1 cellular context compared by ENCODE assay signal in the genomic region with DNA sequence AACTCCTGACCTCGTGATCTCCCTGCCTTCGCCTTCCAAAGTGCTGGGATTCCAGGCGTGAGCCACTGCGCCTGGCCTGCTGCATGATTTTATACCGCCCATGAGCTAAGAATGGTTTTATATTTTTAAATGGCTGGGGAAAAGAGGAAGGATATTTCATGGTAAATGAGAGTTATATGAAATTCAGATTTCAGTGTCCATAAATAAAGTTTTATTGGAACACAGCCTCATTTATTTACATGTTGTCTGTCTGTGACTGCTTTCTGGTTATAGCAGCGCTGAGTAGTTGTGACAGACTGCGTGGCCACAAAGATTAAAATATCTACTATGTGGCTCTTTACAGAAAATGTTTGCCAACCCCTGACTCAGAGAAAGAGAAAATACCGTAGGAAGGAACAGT.
TF ChIP-seq lines count a peak whose summit lies in the region.

No MANE protein-coding gene starts in this region.

TF ChIP-seq in A549, 52 proteins besides CTCF, POLR2A, EP300 and RAD21 (continued from another document):
- TF ChIP-seq, protein P1, sequence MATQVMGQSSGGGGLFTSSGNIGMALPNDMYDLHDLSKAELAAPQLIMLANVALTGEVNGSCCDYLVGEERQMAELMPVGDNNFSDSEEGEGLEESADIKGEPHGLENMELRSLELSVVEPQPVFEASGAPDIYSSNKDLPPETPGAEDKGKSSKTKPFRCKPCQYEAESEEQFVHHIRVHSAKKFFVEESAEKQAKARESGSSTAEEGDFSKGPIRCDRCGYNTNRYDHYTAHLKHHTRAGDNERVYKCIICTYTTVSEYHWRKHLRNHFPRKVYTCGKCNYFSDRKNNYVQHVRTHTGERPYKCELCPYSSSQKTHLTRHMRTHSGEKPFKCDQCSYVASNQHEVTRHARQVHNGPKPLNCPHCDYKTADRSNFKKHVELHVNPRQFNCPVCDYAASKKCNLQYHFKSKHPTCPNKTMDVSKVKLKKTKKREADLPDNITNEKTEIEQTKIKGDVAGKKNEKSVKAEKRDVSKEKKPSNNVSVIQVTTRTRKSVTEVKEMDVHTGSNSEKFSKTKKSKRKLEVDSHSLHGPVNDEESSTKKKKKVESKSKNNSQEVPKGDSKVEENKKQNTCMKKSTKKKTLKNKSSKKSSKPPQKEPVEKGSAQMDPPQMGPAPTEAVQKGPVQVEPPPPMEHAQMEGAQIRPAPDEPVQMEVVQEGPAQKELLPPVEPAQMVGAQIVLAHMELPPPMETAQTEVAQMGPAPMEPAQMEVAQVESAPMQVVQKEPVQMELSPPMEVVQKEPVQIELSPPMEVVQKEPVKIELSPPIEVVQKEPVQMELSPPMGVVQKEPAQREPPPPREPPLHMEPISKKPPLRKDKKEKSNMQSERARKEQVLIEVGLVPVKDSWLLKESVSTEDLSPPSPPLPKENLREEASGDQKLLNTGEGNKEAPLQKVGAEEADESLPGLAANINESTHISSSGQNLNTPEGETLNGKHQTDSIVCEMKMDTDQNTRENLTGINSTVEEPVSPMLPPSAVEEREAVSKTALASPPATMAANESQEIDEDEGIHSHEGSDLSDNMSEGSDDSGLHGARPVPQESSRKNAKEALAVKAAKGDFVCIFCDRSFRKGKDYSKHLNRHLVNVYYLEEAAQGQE (IDR thresholded peaks at IDR 0.05) = no peak
- no peak for TF ChIP-seq CHD2 (IDR thresholded peaks at IDR 0.05; ENCODE audit: low read length, partially characterized antibody)
- TF ChIP-seq, protein P2, sequence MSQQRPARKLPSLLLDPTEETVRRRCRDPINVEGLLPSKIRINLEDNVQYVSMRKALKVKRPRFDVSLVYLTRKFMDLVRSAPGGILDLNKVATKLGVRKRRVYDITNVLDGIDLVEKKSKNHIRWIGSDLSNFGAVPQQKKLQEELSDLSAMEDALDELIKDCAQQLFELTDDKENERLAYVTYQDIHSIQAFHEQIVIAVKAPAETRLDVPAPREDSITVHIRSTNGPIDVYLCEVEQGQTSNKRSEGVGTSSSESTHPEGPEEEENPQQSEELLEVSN (IDR thresholded peaks at IDR 0.05; ENCODE audit: borderline replicate concordance, low read depth) = no peak
- no peak for TF ChIP-seq ZFP36 (IDR thresholded peaks at IDR 0.05; ENCODE audit: borderline replicate concordance, partially characterized antibody)
- no peak for TF ChIP-seq RFX5 (IDR thresholded peaks at IDR 0.05)
- no peak for TF ChIP-seq GATA3 (IDR thresholded peaks at IDR 0.05; ENCODE audit: borderline replicate concordance)
- TF ChIP-seq CHD4 (IDR thresholded peaks at IDR 0.05; ENCODE audit: borderline replicate concordance) = no peak
- TF ChIP-seq JUNB (IDR thresholded peaks at IDR 0.05) = no peak
- no peak for TF ChIP-seq NPAS2 (CRISPR knock-in tag; IDR thresholded peaks at IDR 0.05; ENCODE audit: borderline replicate concordance)
- no peak for TF ChIP-seq SREBF2 (IDR thresholded peaks at IDR 0.05)
- TF ChIP-seq RARB (CRISPR knock-in tag; IDR thresholded peaks at IDR 0.05) = no peak
- TF ChIP-seq, protein P3, sequence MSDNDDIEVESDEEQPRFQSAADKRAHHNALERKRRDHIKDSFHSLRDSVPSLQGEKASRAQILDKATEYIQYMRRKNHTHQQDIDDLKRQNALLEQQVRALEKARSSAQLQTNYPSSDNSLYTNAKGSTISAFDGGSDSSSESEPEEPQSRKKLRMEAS (IDR thresholded peaks at IDR 0.05) = no peak
- TF ChIP-seq CBX2 (IDR thresholded peaks at IDR 0.05; ENCODE audit: borderline replicate concordance, low read depth) = no peak
- no peak for TF ChIP-seq EHF (CRISPR knock-in tag; IDR thresholded peaks at IDR 0.05)
- TF ChIP-seq HOXA7 (CRISPR knock-in tag; IDR thresholded peaks at IDR 0.05) = no peak
